Comparison of ENCODE assay signal across 16 cellular contexts in the genomic region with DNA sequence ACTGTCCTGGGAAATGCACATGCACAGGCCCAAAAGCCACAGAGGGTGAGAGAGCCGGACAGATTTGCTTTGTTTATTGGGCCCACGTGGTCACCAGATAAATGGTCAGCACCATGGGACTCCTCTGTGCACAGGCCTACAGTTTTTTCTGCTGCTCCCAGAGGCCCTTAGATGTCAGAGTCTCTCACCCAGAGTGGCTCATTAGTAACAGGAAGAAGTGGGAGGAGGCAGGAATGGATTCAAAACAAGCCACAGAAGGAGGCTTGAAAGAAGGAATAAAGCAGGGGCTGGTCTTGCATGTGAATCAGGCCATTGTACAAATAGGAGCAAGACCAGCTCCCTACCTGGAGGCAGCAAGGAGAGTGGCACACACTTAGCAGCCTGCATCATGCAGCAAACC.
DNase-seq lines count a peak whose midpoint lies in the region; FAIRE-seq and TF ChIP-seq lines count a peak whose summit lies in the region.
"Had no signal": no experiment of that assay in that cellular context is flagged by ENCODE, and none has a peak within 500 bp of the region (broad histone marks: within the 10 kb centered on the region; RNA-seq: fewer than 3 reads in every experiment).

No MANE protein-coding gene starts in this region.

- no peaks in the 10 kb centered on the region for H4K20me1 ChIP-seq in Loucy (ENCODE audit: insufficient read depth, low read length, poor library complexity, severe bottlenecking)

- H2AFZ ChIP-seq in Loucy (ENCODE audit: low read length): peak overlapping the region; percentile 46; the same call in 1 of the 2 replicates

- no peaks in the 10 kb centered on the region for H3K9me2 ChIP-seq in Loucy (replicated peaks; ENCODE audit: low read depth, low read length)

- no peak overlapping the region for H3K4me2 ChIP-seq in Loucy (ENCODE audit: low read depth, low read length, poor library complexity, severe bottlenecking)

- H3K9me3 ChIP-seq in Loucy (ENCODE audit: insufficient read depth, low read depth, low read length): no peaks in the 10 kb centered on the region
- H3K9me3 ChIP-seq: lower lobe of right lung had no signal

- no peaks in the 10 kb centered on the region for H3K27me3 ChIP-seq in Loucy (ENCODE audit: insufficient read depth, low read length, poor library complexity, severe bottlenecking)

- TF ChIP-seq CTCF in Loucy (conservative IDR thresholded peaks at IDR 0.05; ENCODE audit: low read length) (no peak), choroid plexus epithelial cell (conservative IDR thresholded peaks at IDR 0.05; ENCODE audit: low read depth, low read length) (no peak)

- no peak for TF ChIP-seq POLR2A in H54 (IDR thresholded peaks at IDR 0.05; ENCODE audit: low read depth, low read length)

- no peaks in the 10 kb centered on the region for H3K79me2 ChIP-seq in Loucy (ENCODE audit: insufficient read depth, low read length)

- DNase-seq in CD1c-positive myeloid dendritic cell (ENCODE audit: extremely low spot score) (peak; percentile 22), choroid plexus epithelial cell (ENCODE audit: low read depth) (peak; percentile 22), myocyte (ENCODE audit: low read depth) (peak; percentile 63), H54 (ENCODE audit: insufficient read length, low spot score) (no peak), NCI-H524 treated with DMSO at 0.1 percent for 48 hours (lab: John Stamatoyannopoulos, UW) (no peak), RPMI8226 (no peak), NOMO-1 treated with DMSO at 0.1 percent for 48 hours (lab: John Stamatoyannopoulos, UW; ENCODE audit: unreplicated experiment) (no peak)
- DNase-seq: activated CD4-positive, alpha-beta T cell treated with anti-CD3 and anti-CD28 coated beads, Interleukin-2, amount 50 U/mL, for 4 hours; activated naive CD4-positive, alpha-beta T cell treated with anti-CD3 and anti-CD28 coated beads for 36 hours; activated T-cell treated with anti-CD3 and anti-CD28 coated beads, Interleukin-2, amount 50 U/mL, for 1 hour; lower lobe of right lung; NCI-H82 had no signal

- H3K9ac ChIP-seq in Loucy (ENCODE audit: low read depth, low read length, poor library complexity, severe bottlenecking): no peak overlapping the region

- no peaks in the 10 kb centered on the region for H3F3A ChIP-seq in Loucy (ENCODE audit: low read depth)

- H3K4me1 ChIP-seq in Loucy (ENCODE audit: insufficient read depth, low read length, poor library complexity, severe bottlenecking): peaks cover 8% of the 10 kb centered on the region

- no peak overlapping the region for H3K4me3 ChIP-seq in Loucy (ENCODE audit: low read length, poor library complexity, severe bottlenecking)
- no peak overlapping the region for H3K4me3 ChIP-seq in choroid plexus epithelial cell (ENCODE audit: low read depth, low read length)
- H3K4me3 ChIP-seq: GM12878, lower lobe of right lung had no signal

- FAIRE-seq in H54 (lab: Jason Lieb, UNC): no peak
- FAIRE-seq: GM12878, RCC 7860, TTC549 had no signal

- no peaks in the 10 kb centered on the region for H3K36me3 ChIP-seq in Loucy (ENCODE audit: insufficient read depth, low read length)
- H3K36me3 ChIP-seq: lower lobe of right lung had no signal

Comparison
In these comparisons a context has a peak if more than half of its experiments do, and no peak if none do; other contexts are left out.
1. DNase-seq: peak in CD1c-positive myeloid dendritic cell (single experiment), choroid plexus epithelial cell (single experiment) and myocyte (single experiment); none in H54 (single experiment), NCI-H524 treated with DMSO at 0.1 percent for 48 hours (single experiment), RPMI8226 (single experiment) and NOMO-1 treated with DMSO at 0.1 percent for 48 hours (single experiment).